21 cellular contexts compared by ENCODE assay signal in genomic region chr15:73015493-73015892, GRCh38.
"Had no signal": no experiment of that assay in that cellular context is flagged by ENCODE, and none has a peak within 500 bp of the region (broad histone marks: within the 10 kb centered on the region; RNA-seq: fewer than 3 reads in every experiment).

No MANE protein-coding gene starts in this region.

- H3K9me3 ChIP-seq: ascending aorta, gastrocnemius medialis, left ventricle myocardium inferior, prostate gland, stomach had no signal

- H3K4me2 ChIP-seq: neural progenitor cell, smooth muscle cell had no signal

- H3K4me3 ChIP-seq: ascending aorta, coronary artery, gastrocnemius medialis, left ventricle myocardium inferior, neural progenitor cell, prostate gland, smooth muscle cell, stomach had no signal

- H3K9me3 Mint-ChIP-seq: activated CD4-positive, alpha-beta T cell treated with anti-CD3 and anti-CD28 coated beads, Interleukin-2, amount 10 ng/mL, durations not matched to agents 24 days and 14 days; activated T-cell treated with anti-CD3 and anti-CD28 coated beads, Interleukin-2, amount 50 U/mL, for 4 hours; neural progenitor cell; stimulated activated effector memory CD8-positive, alpha-beta T cell treated with anti-CD3 and anti-CD28 coated beads, Interleukin-12 subunit alpha, Interleukin-12 subunit beta, amount 100 ng/mL, for 72 hours; T-helper 2 cell treated with Interferon-gamma antibody and Interleukin-4, amounts not matched to agents 5 μg/mL and 100 μg/mL, for 36 hours had no signal

- H3K27ac Mint-ChIP-seq: activated CD4-positive, alpha-beta T cell treated with anti-CD3 and anti-CD28 coated beads, Interleukin-2, amount 10 ng/mL, durations not matched to agents 24 days and 14 days; naive B cell; neural progenitor cell; stimulated activated effector memory CD8-positive, alpha-beta T cell treated with anti-CD3 and anti-CD28 coated beads, Interleukin-12 subunit alpha, Interleukin-12 subunit beta, amount 100 ng/mL, for 72 hours; T-helper 2 cell treated with Interferon-gamma antibody and Interleukin-4, amounts not matched to agents 5 μg/mL and 100 μg/mL, for 36 hours had no signal

- H3K27ac ChIP-seq: ascending aorta, coronary artery, gastrocnemius medialis, left ventricle myocardium inferior, neural progenitor cell, prostate gland, stomach had no signal

- H3K9ac ChIP-seq: neural progenitor cell had no signal

- H3K36me3 ChIP-seq: ascending aorta, gastrocnemius medialis, left ventricle myocardium inferior, neural progenitor cell, prostate gland, stomach had no signal

- H2AFZ ChIP-seq: neural progenitor cell had no signal

- H3K4me1 ChIP-seq: ascending aorta, prostate gland, stomach had no signal

- ATAC-seq: activated T-cell treated with anti-CD3 and anti-CD28 coated beads, Interleukin-2, amount 50 U/mL, for 4 hours; gastrocnemius medialis; right cardiac atrium; stimulated activated effector memory CD8-positive, alpha-beta T cell treated with anti-CD3 and anti-CD28 coated beads, Interleukin-12 subunit alpha, Interleukin-12 subunit beta, amount 100 ng/mL, for 72 hours had no signal

- H3K27me3 ChIP-seq: ascending aorta, gastrocnemius medialis, neural progenitor cell, stomach had no signal

- H3K36me3 Mint-ChIP-seq: naive B cell; neural progenitor cell; stimulated activated effector memory CD8-positive, alpha-beta T cell treated with anti-CD3 and anti-CD28 coated beads, Interleukin-12 subunit alpha, Interleukin-12 subunit beta, amount 100 ng/mL, for 72 hours had no signal

- DNase-seq: activated CD4-positive, alpha-beta T cell treated with anti-CD3 and anti-CD28 coated beads, Interleukin-2, amount 10 ng/mL, durations not matched to agents 24 days and 14 days; activated CD8-positive, alpha-beta memory T cell treated with anti-CD3 and anti-CD28 coated beads, Interleukin-2, amount 50 U/mL, for 4 hours; activated effector memory CD4-positive, alpha-beta T cell treated with Interleukin-2 at 50 U/mL for 16 hours; activated naive CD4-positive, alpha-beta T cell treated with anti-CD3 and anti-CD28 coated beads, Interleukin-2, amount 50 U/mL, for 16 hours; activated T-cell treated with anti-CD3 and anti-CD28 coated beads, Interleukin-2, amount 50 U/mL, for 4 hours; gastrocnemius medialis; head of caudate nucleus; left ventricle myocardium inferior; mammary epithelial cell; naive B cell; right cardiac atrium; stimulated activated CD4-positive, alpha-beta T cell treated with anti-CD3 and anti-CD28 coated beads, Interleukin-4, amount 100 ng/mL, for 24 hours; stomach; trophoblast cell had no signal

- H3K4me1 Mint-ChIP-seq: activated CD4-positive, alpha-beta T cell treated with anti-CD3 and anti-CD28 coated beads, Interleukin-2, amount 10 ng/mL, durations not matched to agents 24 days and 14 days; naive B cell had no signal

- H3K4me3 Mint-ChIP-seq: activated CD4-positive, alpha-beta T cell treated with anti-CD3 and anti-CD28 coated beads, Interleukin-2, amount 10 ng/mL, durations not matched to agents 24 days and 14 days; activated T-cell treated with anti-CD3 and anti-CD28 coated beads, Interleukin-2, amount 50 U/mL, for 4 hours; naive B cell; neural progenitor cell; stimulated activated effector memory CD8-positive, alpha-beta T cell treated with anti-CD3 and anti-CD28 coated beads, Interleukin-12 subunit alpha, Interleukin-12 subunit beta, amount 100 ng/mL, for 72 hours; T-helper 2 cell treated with Interferon-gamma antibody and Interleukin-4, amounts not matched to agents 5 μg/mL and 100 μg/mL, for 36 hours had no signal
